Comparison of ENCODE assay signal across 24 cellular contexts in the genomic region with DNA sequence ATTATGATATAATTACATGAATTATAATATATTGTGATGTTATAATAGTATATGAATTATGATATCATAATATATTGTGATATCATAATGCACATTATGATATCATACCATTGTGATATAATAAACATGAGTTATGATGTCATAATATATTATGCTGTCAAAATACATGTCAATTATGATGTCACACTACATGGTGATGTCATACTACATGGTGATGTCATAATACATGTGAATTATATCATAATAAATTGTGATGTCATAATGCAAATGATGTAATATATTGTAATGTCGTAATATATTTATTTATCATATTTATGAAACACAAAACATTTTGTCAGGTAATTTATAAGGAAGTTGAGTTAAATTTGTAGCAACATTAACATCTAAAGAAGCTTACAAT.
"Had no signal": no experiment of that assay in that cellular context is flagged by ENCODE, and none has a peak within 500 bp of the region (broad histone marks: within the 10 kb centered on the region; RNA-seq: fewer than 3 reads in every experiment).

No MANE protein-coding gene starts in this region.

- DNase-seq: activated CD4-positive, alpha-beta T cell treated with anti-CD3 and anti-CD28 coated beads, Interleukin-2, amount 50 U/mL, for 1 hour; activated CD8-positive, alpha-beta memory T cell treated with anti-CD3 and anti-CD28 coated beads, Interleukin-2, amount 50 U/mL, for 4 hours; activated effector memory CD4-positive, alpha-beta T cell treated with Interleukin-2 at 50 U/mL for 16 hours; activated naive CD4-positive, alpha-beta T cell treated with anti-CD3 and anti-CD28 coated beads, Interleukin-2, amount 10 ng/mL, durations not matched to agents 7 days and 5 days; activated T-cell treated with anti-CD3 and anti-CD28 coated beads, Interleukin-2, amount 50 U/mL, for 48 hours; cerebellar nuclear complex; effector memory CD4-positive, alpha-beta T cell; foreskin melanocyte; hypothalamus; islet precursor cell; midbrain; nephron progenitor cell; occipital lobe; retina; stimulated activated CD4-positive, alpha-beta T cell treated with anti-CD3 and anti-CD28 coated beads, Interleukin-2, amount 100 ng/mL, for 24 hours; stimulated activated naive CD8-positive, alpha-beta T cell treated with anti-CD3 and anti-CD28 coated beads, Interleukin-15, Interleukin-2, amounts not matched to agents 100 U/mL and 50 U/mL, for 24 hours; substantia nigra; T1000 had no signal

- H3K4me3 ChIP-seq: breast epithelium, tibial nerve had no signal

- H3K36me3 ChIP-seq: breast epithelium, tibial nerve had no signal

- ATAC-seq: activated CD4-positive, CD25-positive, alpha-beta regulatory T cell treated with anti-CD3 and anti-CD28 coated beads, Interleukin-2, amount 50 U/mL, for 24 hours; left lobe of liver; stimulated activated naive CD8-positive, alpha-beta T cell treated with anti-CD3 and anti-CD28 coated beads, Interleukin-15, Interleukin-2, amounts not matched to agents 100 U/mL and 50 U/mL, for 24 hours had no signal

- H3K27ac ChIP-seq: breast epithelium, tibial nerve had no signal

- FAIRE-seq: astrocyte, urothelium cell line had no signal

- H3K4me1 ChIP-seq: breast epithelium, tibial nerve had no signal

- H3K27me3 ChIP-seq: breast epithelium, tibial nerve had no signal
